Comparison of ENCODE assay signal across 7 cellular contexts in the genomic region with DNA sequence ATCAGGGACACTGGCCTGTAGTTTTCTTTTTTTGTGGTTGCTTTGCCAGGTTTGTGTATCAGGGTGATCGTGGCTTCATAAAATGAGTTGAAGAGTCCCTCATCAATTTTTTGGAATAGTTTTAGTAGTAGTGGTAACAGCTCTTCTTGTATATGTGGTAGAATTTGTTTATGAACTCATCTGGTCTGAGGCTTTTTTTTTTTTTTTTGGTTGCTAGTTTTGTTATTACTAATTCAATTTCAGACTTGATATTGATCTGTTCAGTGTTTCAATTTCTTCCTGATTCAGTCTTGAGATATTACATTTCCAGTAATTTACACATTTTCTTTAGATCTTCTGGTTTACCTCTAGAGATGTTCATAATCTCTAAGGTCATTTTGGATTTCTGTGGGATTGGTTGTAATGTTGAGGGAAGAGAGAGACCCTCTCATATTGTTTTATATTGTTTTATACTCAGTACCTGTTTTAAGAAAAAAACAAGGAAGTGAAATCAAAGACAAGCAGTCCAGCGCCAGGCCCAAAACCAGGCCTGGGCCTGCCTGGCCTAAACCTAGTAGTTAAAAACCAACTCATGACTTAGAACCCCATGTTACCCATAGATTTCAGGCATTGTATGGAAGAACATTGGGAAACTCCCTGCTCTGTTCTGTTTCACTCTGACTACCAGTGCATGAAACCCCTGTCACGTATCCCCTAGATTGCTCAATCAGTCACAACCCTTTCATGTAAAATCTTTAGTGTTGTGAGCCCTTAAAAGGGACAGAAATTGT.
DNase-seq lines count a peak whose midpoint lies in the region; ATAC-seq, FAIRE-seq and TF ChIP-seq lines count a peak whose summit lies in the region.
"Not testable (repeated sequence)": the region's sequence is repeated elsewhere in the genome, so short reads cannot be mapped to it uniquely, and the experiment has no call there.

No MANE protein-coding gene starts in this region.

- peaks cover 25% of the 10 kb centered on the region for H3K4me1 ChIP-seq in OCI-LY3 (ENCODE audit: low read length)

- TF ChIP-seq CTCF in OCI-LY3 (IDR thresholded peaks at IDR 0.05; ENCODE audit: low read depth, low read length): not testable (repeated sequence)

- not testable (repeated sequence) for H3K9me3 ChIP-seq in OCI-LY3 (ENCODE audit: insufficient read depth, low read length)

- H3K27me3 ChIP-seq in OCI-LY3 (ENCODE audit: low read depth, low read length): not testable (repeated sequence)

- DNase-seq in GM18507 (ENCODE audit: extremely low spot score, insufficient read length, low read depth): not testable (repeated sequence)

- peak overlapping the region; percentile 30; the same call in 1 of the 2 replicates for H2AFZ ChIP-seq in OCI-LY3 (ENCODE audit: low read depth, low read length)

- H3K4me3 ChIP-seq in OCI-LY3 (ENCODE audit: low read length): not testable (repeated sequence)

- not testable (repeated sequence) for H4K20me1 ChIP-seq in OCI-LY3 (ENCODE audit: insufficient read depth, low read length)

- FAIRE-seq in GM18507 (lab: Jason Lieb, UNC): peak; percentile 95

- H3K36me3 ChIP-seq in OCI-LY3 (replicated peaks; ENCODE audit: low read depth, low read length): peaks cover 11% of the 10 kb centered on the region

- H3K79me2 ChIP-seq in OCI-LY3 (ENCODE audit: low read length): not testable (repeated sequence)

- H3K4me2 ChIP-seq in OCI-LY3 (ENCODE audit: low read length): not testable (repeated sequence)

- H3K27ac ChIP-seq in OCI-LY3 (ENCODE audit: low read length): peak overlapping the region; percentile 76

- peak; percentile 78 for ATAC-seq in GM19035 (IDR thresholded peaks at IDR 0.05; ENCODE audit: unreplicated experiment)
- ATAC-seq in GM21423 (IDR thresholded peaks at IDR 0.05; ENCODE audit: unreplicated experiment): peak; percentile 79
- ATAC-seq in HG02642 (IDR thresholded peaks at IDR 0.05; ENCODE audit: poor library complexity, unreplicated experiment): peak; percentile 77
- peak; percentile 83 for ATAC-seq in HG02981 (IDR thresholded peaks at IDR 0.05; ENCODE audit: unreplicated experiment)
- ATAC-seq in HG03354 (IDR thresholded peaks at IDR 0.05; ENCODE audit: poor library complexity, severe bottlenecking, unreplicated experiment): peak; percentile 86

- H3K9ac ChIP-seq in OCI-LY3 (ENCODE audit: low read length): not testable (repeated sequence)
